ENCODE assay signal across 1 cellular context in the genomic region with DNA sequence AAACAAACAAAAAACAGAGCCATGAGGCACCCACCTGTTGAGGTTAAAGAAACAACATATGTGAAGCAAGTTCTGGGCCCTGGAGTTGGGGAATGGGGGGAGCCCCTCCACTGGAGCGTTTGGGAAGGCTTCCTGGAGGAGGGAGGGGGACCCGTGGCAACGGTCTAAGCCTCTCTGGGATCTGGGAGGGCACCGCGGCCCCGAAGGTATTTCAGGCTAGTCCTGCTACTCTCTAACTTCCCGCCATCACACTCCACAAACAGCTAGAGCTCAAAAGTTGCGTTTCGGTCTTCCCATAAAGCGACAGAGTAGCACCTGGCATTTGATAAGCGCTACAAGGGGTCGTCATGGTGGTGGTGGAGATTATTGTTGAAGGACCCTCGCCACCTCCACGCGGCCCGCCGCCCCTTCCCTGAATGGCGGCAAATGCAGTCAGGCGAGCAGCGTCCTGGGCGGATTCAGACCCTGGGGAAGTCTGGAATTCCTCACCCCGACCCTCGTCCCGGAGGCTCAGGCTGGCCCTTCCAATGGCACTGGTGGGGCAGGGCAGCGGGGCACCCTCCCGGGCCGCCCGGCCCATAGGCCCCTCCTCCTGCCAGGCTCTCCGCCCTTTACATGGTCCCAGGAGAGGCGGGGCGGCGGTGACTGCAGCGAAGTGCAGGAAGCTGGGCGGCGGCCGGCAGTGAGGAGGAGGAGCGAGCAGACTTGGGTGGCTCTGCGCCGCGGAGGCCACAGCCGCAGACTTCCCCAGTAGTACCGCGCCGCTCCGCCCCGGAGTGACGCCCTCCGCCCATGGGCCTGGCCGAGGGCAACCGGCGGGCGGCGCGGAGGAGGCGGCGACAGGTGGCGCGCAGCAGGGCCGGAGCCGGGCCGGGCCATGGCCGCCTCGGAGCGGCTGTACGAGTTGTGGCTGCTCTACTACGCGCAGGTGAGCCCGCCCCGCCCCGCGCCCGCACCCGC.
TF ChIP-seq lines count a peak whose summit lies in the region.

A gene with protein sequence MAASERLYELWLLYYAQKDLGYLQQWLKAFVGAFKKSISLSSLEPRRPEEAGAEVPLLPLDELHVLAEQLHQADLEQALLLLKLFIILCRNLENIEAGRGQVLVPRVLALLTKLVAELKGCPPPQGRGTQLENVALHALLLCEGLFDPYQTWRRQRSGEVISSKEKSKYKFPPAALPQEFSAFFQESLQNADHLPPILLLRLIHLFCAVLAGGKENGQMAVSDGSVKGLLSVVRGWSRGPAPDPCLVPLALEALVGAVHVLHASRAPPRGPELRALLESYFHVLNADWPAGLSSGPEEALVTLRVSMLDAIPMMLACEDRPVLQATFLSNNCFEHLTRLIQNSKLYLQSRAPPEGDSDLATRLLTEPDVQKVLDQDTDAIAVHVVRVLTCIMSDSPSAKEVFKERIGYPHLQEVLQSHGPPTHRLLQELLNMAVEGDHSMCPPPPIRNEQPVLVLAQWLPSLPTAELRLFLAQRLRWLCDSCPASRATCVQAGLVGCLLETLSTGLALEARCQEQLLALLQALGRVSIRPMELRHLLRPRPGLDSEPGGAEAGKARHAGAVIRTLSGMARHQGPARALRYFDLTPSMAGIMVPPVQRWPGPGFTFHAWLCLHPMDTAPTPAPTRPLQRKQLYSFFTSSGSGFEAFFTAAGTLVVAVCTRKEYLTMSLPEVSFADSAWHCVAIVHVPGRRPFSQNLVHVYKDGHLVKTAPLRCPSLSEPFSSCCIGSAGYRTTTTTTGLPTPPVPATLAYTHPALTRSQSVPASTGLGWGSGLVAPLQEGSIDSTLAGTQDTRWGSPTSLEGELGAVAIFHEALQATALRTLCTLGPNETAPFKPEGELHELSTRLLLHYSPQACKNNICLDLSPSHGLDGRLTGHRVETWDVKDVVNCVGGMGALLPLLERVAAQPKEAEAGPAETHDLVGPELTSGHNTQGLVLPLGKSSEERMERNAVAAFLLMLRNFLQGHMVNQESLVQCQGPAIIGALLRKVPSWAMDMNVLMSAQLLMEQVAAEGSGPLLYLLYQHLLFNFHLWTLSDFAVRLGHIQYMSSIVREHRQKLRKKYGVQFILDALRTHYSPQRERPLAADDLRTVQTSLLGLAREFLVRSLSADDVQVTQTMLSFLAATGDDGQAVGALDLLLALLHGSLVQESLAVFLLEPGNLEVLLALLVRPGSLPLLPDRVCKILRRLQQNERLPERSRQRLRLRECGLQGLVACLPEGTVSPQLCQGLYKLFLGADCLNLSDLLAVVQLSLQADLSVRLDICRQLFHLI (N-terminal part only) (plus strand): TSS at position 682 of the 960 bp plus-strand sequence. CDS start 196 bp downstream, at position 878.

TF ChIP-seq in HepG2, 621 proteins besides CTCF, POLR2A, EP300 and RAD21 (continued from another document and continues in another):
- no peak for TF ChIP-seq FOXO1 (CRISPR knock-in tag; IDR thresholded peaks at IDR 0.05)
- TF ChIP-seq, protein P1, sequence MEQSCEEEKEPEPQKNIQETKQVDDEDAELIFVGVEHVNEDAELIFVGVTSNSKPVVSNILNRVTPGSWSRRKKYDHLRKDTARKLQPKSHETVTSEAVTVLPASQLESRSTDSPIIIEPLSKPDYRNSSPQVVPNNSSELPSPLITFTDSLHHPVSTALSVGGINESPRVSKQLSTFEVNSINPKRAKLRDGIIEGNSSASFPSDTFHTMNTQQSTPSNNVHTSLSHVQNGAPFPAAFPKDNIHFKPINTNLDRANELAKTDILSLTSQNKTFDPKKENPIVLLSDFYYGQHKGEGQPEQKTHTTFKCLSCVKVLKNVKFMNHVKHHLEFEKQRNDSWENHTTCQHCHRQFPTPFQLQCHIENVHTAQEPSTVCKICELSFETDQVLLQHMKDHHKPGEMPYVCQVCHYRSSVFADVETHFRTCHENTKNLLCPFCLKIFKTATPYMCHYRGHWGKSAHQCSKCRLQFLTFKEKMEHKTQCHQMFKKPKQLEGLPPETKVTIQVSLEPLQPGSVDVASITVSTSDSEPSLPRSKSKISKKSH (CRISPR knock-in tag; IDR thresholded peaks at IDR 0.05; ENCODE audit: borderline replicate concordance) = no peak; the same call in 1 of the 2 replicates
- no peak for TF ChIP-seq ZNF557 (CRISPR knock-in tag; IDR thresholded peaks at IDR 0.05)
- no peak; the same call in 1 of the 2 replicates for TF ChIP-seq ZNF747 (CRISPR knock-in tag; IDR thresholded peaks at IDR 0.05; ENCODE audit: borderline replicate concordance)
- peak; percentile 79 for TF ChIP-seq ELF3 (CRISPR knock-in tag; IDR thresholded peaks at IDR 0.05)
- no peak; the same call in 1 of the 2 replicates for TF ChIP-seq ZNF367 (CRISPR knock-in tag; IDR thresholded peaks at IDR 0.05; ENCODE audit: borderline replicate concordance)
- TF ChIP-seq SMC3 (IDR thresholded peaks at IDR 0.05; ENCODE audit: low read length) = no peak
- TF ChIP-seq ZNF549 (CRISPR knock-in tag; IDR thresholded peaks at IDR 0.05) = no peak
- TF ChIP-seq ZNF441 (CRISPR knock-in tag; IDR thresholded peaks at IDR 0.05; ENCODE audit: borderline replicate concordance) = 0 out of 2 replicates have a peak, but pooled peaks have one; percentile 58
- TF ChIP-seq SIN3A (IDR thresholded peaks at IDR 0.05; ENCODE audit: borderline replicate concordance, low read depth, low read length) = peak; percentile 62; the same call in 1 of the 2 replicates
- TF ChIP-seq KLF6 (CRISPR knock-in tag; IDR thresholded peaks at IDR 0.05) = 0 out of 2 replicates have a peak, but pooled peaks have one; percentile 26
- TF ChIP-seq, protein P2, sequence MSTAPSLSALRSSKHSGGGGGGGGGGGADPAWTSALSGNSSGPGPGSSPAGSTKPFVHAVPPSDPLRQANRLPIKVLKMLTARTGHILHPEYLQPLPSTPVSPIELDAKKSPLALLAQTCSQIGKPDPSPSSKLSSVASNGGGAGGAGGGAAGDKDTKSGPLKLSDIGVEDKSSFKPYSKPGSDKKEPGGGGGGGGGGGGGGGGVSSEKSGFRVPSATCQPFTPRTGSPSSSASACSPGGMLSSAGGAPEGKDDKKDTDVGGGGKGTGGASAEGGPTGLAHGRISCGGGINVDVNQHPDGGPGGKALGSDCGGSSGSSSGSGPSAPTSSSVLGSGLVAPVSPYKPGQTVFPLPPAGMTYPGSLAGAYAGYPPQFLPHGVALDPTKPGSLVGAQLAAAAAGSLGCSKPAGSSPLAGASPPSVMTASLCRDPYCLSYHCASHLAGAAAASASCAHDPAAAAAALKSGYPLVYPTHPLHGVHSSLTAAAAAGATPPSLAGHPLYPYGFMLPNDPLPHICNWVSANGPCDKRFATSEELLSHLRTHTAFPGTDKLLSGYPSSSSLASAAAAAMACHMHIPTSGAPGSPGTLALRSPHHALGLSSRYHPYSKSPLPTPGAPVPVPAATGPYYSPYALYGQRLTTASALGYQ (CRISPR knock-in tag; IDR thresholded peaks at IDR 0.05) = peak; percentile 40; the same call in 1 of the 2 replicates
- TF ChIP-seq, protein P3, sequence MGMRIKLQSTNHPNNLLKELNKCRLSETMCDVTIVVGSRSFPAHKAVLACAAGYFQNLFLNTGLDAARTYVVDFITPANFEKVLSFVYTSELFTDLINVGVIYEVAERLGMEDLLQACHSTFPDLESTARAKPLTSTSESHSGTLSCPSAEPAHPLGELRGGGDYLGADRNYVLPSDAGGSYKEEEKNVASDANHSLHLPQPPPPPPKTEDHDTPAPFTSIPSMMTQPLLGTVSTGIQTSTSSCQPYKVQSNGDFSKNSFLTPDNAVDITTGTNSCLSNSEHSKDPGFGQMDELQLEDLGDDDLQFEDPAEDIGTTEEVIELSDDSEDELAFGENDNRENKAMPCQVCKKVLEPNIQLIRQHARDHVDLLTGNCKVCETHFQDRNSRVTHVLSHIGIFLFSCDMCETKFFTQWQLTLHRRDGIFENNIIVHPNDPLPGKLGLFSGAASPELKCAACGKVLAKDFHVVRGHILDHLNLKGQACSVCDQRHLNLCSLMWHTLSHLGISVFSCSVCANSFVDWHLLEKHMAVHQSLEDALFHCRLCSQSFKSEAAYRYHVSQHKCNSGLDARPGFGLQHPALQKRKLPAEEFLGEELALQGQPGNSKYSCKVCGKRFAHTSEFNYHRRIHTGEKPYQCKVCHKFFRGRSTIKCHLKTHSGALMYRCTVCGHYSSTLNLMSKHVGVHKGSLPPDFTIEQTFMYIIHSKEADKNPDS (CRISPR knock-in tag; IDR thresholded peaks at IDR 0.05) = peak; percentile 57; the same call in 1 of the 2 replicates
- TF ChIP-seq MEIS2 (CRISPR knock-in tag; IDR thresholded peaks at IDR 0.05) = 0 out of 2 replicates have a peak, but pooled peaks have one; percentile 35
- TF ChIP-seq, protein P4, sequence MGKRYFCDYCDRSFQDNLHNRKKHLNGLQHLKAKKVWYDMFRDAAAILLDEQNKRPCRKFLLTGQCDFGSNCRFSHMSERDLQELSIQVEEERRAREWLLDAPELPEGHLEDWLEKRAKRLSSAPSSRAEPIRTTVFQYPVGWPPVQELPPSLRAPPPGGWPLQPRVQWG (CRISPR knock-in tag; IDR thresholded peaks at IDR 0.05; ENCODE audit: borderline replicate concordance, low read depth) = no peak
- no peak for TF ChIP-seq ZMYM2 (CRISPR knock-in tag; IDR thresholded peaks at IDR 0.05)
- no peak for TF ChIP-seq SUZ12 (IDR thresholded peaks at IDR 0.05; ENCODE audit: low read depth, low read length)
- TF ChIP-seq, protein P5, sequence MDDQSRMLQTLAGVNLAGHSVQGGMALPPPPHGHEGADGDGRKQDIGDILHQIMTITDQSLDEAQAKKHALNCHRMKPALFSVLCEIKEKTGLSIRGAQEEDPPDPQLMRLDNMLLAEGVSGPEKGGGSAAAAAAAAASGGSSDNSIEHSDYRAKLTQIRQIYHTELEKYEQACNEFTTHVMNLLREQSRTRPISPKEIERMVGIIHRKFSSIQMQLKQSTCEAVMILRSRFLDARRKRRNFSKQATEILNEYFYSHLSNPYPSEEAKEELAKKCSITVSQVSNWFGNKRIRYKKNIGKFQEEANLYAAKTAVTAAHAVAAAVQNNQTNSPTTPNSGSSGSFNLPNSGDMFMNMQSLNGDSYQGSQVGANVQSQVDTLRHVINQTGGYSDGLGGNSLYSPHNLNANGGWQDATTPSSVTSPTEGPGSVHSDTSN (CRISPR knock-in tag; IDR thresholded peaks at IDR 0.05; ENCODE audit: borderline replicate concordance) = 0 out of 2 replicates have a peak, but pooled peaks have one; percentile 36
- no peak for TF ChIP-seq TRIM24 (CRISPR knock-in tag; IDR thresholded peaks at IDR 0.05)
- TF ChIP-seq, protein P6, sequence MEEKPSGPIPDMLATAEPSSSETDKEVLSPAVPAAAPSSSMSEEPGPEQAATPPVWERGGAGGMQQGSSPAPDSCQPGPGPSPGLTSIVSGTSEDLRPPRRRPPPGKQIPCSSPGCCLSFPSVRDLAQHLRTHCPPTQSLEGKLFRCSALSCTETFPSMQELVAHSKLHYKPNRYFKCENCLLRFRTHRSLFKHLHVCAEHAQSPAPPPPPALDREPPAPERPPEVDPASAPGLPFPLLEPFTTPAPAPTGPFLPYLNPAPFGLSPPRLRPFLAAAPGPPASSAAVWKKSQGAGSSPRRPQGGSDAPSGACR (CRISPR knock-in tag; IDR thresholded peaks at IDR 0.05) = no peak
- peak; percentile 88 for TF ChIP-seq HNRNPL (IDR thresholded peaks at IDR 0.05; ENCODE audit: low read depth, low read length)
- TF ChIP-seq, protein P7, sequence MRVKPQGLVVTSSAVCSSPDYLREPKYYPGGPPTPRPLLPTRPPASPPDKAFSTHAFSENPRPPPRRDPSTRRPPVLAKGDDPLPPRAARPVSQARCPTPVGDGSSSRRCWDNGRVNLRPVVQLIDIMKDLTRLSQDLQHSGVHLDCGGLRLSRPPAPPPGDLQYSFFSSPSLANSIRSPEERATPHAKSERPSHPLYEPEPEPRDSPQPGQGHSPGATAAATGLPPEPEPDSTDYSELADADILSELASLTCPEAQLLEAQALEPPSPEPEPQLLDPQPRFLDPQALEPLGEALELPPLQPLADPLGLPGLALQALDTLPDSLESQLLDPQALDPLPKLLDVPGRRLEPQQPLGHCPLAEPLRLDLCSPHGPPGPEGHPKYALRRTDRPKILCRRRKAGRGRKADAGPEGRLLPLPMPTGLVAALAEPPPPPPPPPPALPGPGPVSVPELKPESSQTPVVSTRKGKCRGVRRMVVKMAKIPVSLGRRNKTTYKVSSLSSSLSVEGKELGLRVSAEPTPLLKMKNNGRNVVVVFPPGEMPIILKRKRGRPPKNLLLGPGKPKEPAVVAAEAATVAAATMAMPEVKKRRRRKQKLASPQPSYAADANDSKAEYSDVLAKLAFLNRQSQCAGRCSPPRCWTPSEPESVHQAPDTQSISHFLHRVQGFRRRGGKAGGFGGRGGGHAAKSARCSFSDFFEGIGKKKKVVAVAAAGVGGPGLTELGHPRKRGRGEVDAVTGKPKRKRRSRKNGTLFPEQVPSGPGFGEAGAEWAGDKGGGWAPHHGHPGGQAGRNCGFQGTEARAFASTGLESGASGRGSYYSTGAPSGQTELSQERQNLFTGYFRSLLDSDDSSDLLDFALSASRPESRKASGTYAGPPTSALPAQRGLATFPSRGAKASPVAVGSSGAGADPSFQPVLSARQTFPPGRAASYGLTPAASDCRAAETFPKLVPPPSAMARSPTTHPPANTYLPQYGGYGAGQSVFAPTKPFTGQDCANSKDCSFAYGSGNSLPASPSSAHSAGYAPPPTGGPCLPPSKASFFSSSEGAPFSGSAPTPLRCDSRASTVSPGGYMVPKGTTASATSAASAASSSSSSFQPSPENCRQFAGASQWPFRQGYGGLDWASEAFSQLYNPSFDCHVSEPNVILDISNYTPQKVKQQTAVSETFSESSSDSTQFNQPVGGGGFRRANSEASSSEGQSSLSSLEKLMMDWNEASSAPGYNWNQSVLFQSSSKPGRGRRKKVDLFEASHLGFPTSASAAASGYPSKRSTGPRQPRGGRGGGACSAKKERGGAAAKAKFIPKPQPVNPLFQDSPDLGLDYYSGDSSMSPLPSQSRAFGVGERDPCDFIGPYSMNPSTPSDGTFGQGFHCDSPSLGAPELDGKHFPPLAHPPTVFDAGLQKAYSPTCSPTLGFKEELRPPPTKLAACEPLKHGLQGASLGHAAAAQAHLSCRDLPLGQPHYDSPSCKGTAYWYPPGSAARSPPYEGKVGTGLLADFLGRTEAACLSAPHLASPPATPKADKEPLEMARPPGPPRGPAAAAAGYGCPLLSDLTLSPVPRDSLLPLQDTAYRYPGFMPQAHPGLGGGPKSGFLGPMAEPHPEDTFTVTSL (CRISPR knock-in tag; IDR thresholded peaks at IDR 0.05; ENCODE audit: borderline replicate concordance) = no peak
- peak; percentile 70 for TF ChIP-seq THAP11 (CRISPR knock-in tag; IDR thresholded peaks at IDR 0.05)
- TF ChIP-seq NR3C1 (CRISPR knock-in tag; IDR thresholded peaks at IDR 0.05) = no peak
- peak; percentile 80 for TF ChIP-seq ZFX (CRISPR knock-in tag; IDR thresholded peaks at IDR 0.05; ENCODE audit: low read depth)
- TF ChIP-seq MIER3 (CRISPR knock-in tag; IDR thresholded peaks at IDR 0.05; ENCODE audit: borderline replicate concordance) = no peak; the same call in 1 of the 2 replicates
- peak; percentile 59; the same call in 1 of the 2 replicates for TF ChIP-seq ZNF253 (CRISPR knock-in tag; IDR thresholded peaks at IDR 0.05; ENCODE audit: borderline replicate concordance)
- TF ChIP-seq ZNF138 (CRISPR knock-in tag; IDR thresholded peaks at IDR 0.05; ENCODE audit: low read depth) = no peak
- TF ChIP-seq TCF7L2 (IDR thresholded peaks at IDR 0.05; ENCODE audit: low read depth, low read length) = no peak
- no peak for TF ChIP-seq SETDB1 (CRISPR knock-in tag; IDR thresholded peaks at IDR 0.05; ENCODE audit: borderline replicate concordance)
- TF ChIP-seq ZNF282 (IDR thresholded peaks at IDR 0.05; ENCODE audit: partially characterized antibody) = no peak
- TF ChIP-seq FOXP1 (IDR thresholded peaks at IDR 0.05) = no peak
- no peak for TF ChIP-seq FOXP1 (CRISPR knock-in tag; IDR thresholded peaks at IDR 0.05)
- TF ChIP-seq CHCHD3 (CRISPR knock-in tag; IDR thresholded peaks at IDR 0.05) = 0 out of 2 replicates have a peak, but pooled peaks have one; percentile 10
- TF ChIP-seq SAFB2 (CRISPR knock-in tag; IDR thresholded peaks at IDR 0.05; ENCODE audit: borderline replicate concordance, low read depth) = no peak; the same call in 1 of the 2 replicates
- TF ChIP-seq SRSF4 (IDR thresholded peaks at IDR 0.05; ENCODE audit: low read depth, low read length, poor library complexity, severe bottlenecking) = no peak
- TF ChIP-seq IKZF4 (CRISPR knock-in tag; IDR thresholded peaks at IDR 0.05; ENCODE audit: borderline replicate concordance, low read depth, not compliant biosample characterization) = peak; percentile 56
